In genomic region chr1:41294213-41294612, GRCh38 we compare ENCODE assay signal across 24 cellular contexts.
"Had no signal": no experiment of that assay in that cellular context is flagged by ENCODE, and none has a peak within 500 bp of the region (broad histone marks: within the 10 kb centered on the region; RNA-seq: fewer than 3 reads in every experiment).

No MANE protein-coding gene starts in this region.

- H3K4me1 Mint-ChIP-seq: central memory CD8-positive, alpha-beta T cell had no signal

- H3K27ac Mint-ChIP-seq: activated CD8-positive, alpha-beta T cell treated with anti-CD3 and anti-CD28 coated beads for 36 hours; activated naive CD4-positive, alpha-beta T cell treated with anti-CD3 and anti-CD28 coated beads for 36 hours; activated naive CD8-positive, alpha-beta T cell; T-helper 1 cell treated with Interleukin-12 subunit alpha and Interleukin-12 subunit beta and Interleukin-4 antibody, amounts not matched to agents 30 μg/mL and 1 μg/mL, for 36 hours had no signal

- DNase-seq: activated CD4-positive, alpha-beta T cell treated with anti-CD3 and anti-CD28 coated beads for 4 hours; activated CD8-positive, alpha-beta T cell treated with anti-CD3 and anti-CD28 coated beads for 36 hours; activated effector memory CD4-positive, alpha-beta T cell treated with anti-CD3 and anti-CD28 coated beads, Interleukin-2, amount 50 U/mL, for 16 hours; activated naive CD4-positive, alpha-beta T cell treated with anti-CD3 and anti-CD28 coated beads for 36 hours; activated T-cell treated with anti-CD3 and anti-CD28 coated beads, Interleukin-2, amount 50 U/mL, for 4 hours; amygdala; Kasumi-1; KBM-7; NCI-H1048; NCI-H146; NCI-H187 treated with DMSO at 0.1 percent for 48 hours; NCI-H2081 treated with DMSO at 0.1 percent for 48 hours; NCI-H524 treated with DMSO at 0.1 percent for 48 hours; NCI-H748 treated with DMSO at 0.1 percent for 48 hours; NK-92 treated with Interleukin-12 subunit alpha and Interleukin-12 subunit beta, amount 100 ng/mL, for 24 hours; Peyer's patch; SHP77 had no signal

- H3K4me1 ChIP-seq: Peyer's patch, SJSA1 had no signal

- H3K9me3 Mint-ChIP-seq: activated CD8-positive, alpha-beta T cell treated with anti-CD3 and anti-CD28 coated beads for 36 hours; activated naive CD4-positive, alpha-beta T cell treated with anti-CD3 and anti-CD28 coated beads for 36 hours; activated T-cell treated with anti-CD3 and anti-CD28 coated beads, Interleukin-2, amount 50 U/mL, for 4 hours; brain; central memory CD8-positive, alpha-beta T cell; T-helper 1 cell treated with Interleukin-12 subunit alpha and Interleukin-12 subunit beta and Interleukin-4 antibody, amounts not matched to agents 30 μg/mL and 1 μg/mL, for 36 hours had no signal

- H3K27ac ChIP-seq: Peyer's patch, SJSA1 had no signal

- H3K4me3 Mint-ChIP-seq: activated CD8-positive, alpha-beta T cell treated with anti-CD3 and anti-CD28 coated beads for 36 hours; activated naive CD4-positive, alpha-beta T cell treated with anti-CD3 and anti-CD28 coated beads for 36 hours; activated naive CD8-positive, alpha-beta T cell; activated T-cell treated with anti-CD3 and anti-CD28 coated beads, Interleukin-2, amount 50 U/mL, for 4 hours; brain; central memory CD8-positive, alpha-beta T cell; T-helper 1 cell treated with Interleukin-12 subunit alpha and Interleukin-12 subunit beta and Interleukin-4 antibody, amounts not matched to agents 30 μg/mL and 1 μg/mL, for 36 hours had no signal

- ATAC-seq: activated CD4-positive, CD25-positive, alpha-beta regulatory T cell treated with anti-CD3 and anti-CD28 coated beads, Interleukin-2, amount 50 U/mL, for 24 hours; activated CD8-positive, alpha-beta T cell treated with anti-CD3 and anti-CD28 coated beads for 36 hours; activated T-cell treated with anti-CD3 and anti-CD28 coated beads, Interleukin-2, amount 50 U/mL, for 4 hours; SK-N-SH treated with all-trans-retinoic acid at 6 μM for 48 hours had no signal

- H3K36me3 ChIP-seq: Peyer's patch, SJSA1 had no signal

- H3K9me3 ChIP-seq: Peyer's patch, SJSA1 had no signal

- H3K36me3 Mint-ChIP-seq: activated naive CD8-positive, alpha-beta T cell; brain had no signal

- H3K27me3 ChIP-seq: Peyer's patch had no signal

- H3K4me3 ChIP-seq: Peyer's patch, SJSA1 had no signal
